Comparison of ENCODE assay signal across 10 cellular contexts in genomic region chr18:51151568-51152511, GRCh38. TPM values are rescaled to one million over a fixed set of nuclear protein-coding genes. Genes with fewer than 3 reads are reported as not detected.
DNase-seq lines count a peak whose midpoint lies in the region; ATAC-seq, FAIRE-seq and TF ChIP-seq lines count a peak whose summit lies in the region.
"Had no signal": no experiment of that assay in that cellular context is flagged by ENCODE, and none has a peak within 500 bp of the region (broad histone marks: within the 10 kb centered on the region; RNA-seq: fewer than 3 reads in every experiment).

No MANE protein-coding gene starts in this region.

- ATAC-seq in HG02678 (IDR thresholded peaks at IDR 0.05; ENCODE audit: unreplicated experiment): peak; percentile 35
- ATAC-seq in activated CD4-positive, alpha-beta T cell treated with anti-CD3 and anti-CD28 coated beads for 36 hours: peak; percentile 55
- ATAC-seq in stimulated activated naive CD8-positive, alpha-beta T cell treated with anti-CD3 and anti-CD28 coated beads, Interleukin-15, amount 100 ng/mL, for 72 hours: peak; percentile 81

- TF ChIP-seq CTCF in esophagus muscularis mucosa (IDR thresholded peaks at IDR 0.05): no peak
- no peak for TF ChIP-seq CTCF in kidney (IDR thresholded peaks at IDR 0.05; ENCODE audit: borderline replicate concordance, extremely low read depth, insufficient read depth)
- no peak for TF ChIP-seq CTCF in testis (IDR thresholded peaks at IDR 0.05)
- TF ChIP-seq CTCF in tibial nerve (IDR thresholded peaks at IDR 0.05): peak in 1 of 5 experiments; percentile 11

- peaks cover 52% of the 10 kb centered on the region for H3K4me1 Mint-ChIP-seq in activated CD4-positive, alpha-beta T cell treated with anti-CD3 and anti-CD28 coated beads for 36 hours
- peaks cover 62% of the 10 kb centered on the region for H3K4me1 Mint-ChIP-seq in stimulated activated naive CD8-positive, alpha-beta T cell treated with anti-CD3 and anti-CD28 coated beads, Interleukin-15, amount 100 ng/mL, for 72 hours

- no peaks in the 10 kb centered on the region for H3K27me3 ChIP-seq in esophagus muscularis mucosa
- no peaks in the 10 kb centered on the region for H3K27me3 ChIP-seq in testis
- no peaks in the 10 kb centered on the region for H3K27me3 ChIP-seq in tibial nerve
- H3K27me3 ChIP-seq: right lobe of liver had no signal

- H3K27ac Mint-ChIP-seq in activated CD4-positive, alpha-beta T cell treated with anti-CD3 and anti-CD28 coated beads for 36 hours: peak overlapping the region; percentile 94
- peak overlapping the region; percentile 96 to 99 for H3K27ac Mint-ChIP-seq in stimulated activated naive CD8-positive, alpha-beta T cell treated with anti-CD3 and anti-CD28 coated beads, Interleukin-15, amount 100 ng/mL, for 72 hours

- WGBS in esophagus muscularis mucosa: 83% methylated on average over 26 of the region's 26 CpGs
- WGBS in testis, 2 donors: 85 to 88% methylated on average over 26 of the region's 26 CpGs
- WGBS in tibial nerve, 2 donors: 85 to 89% methylated on average over 26 of the region's 26 CpGs

- DNase-seq in ELF-1 (ENCODE audit: low read depth, low spot score) (peak; percentile 48), esophagus muscularis mucosa (ENCODE audit: extremely low spot score) (peak; percentile 78), kidney (no peak), testis (no peak), tibial nerve (ENCODE audit: low spot score in 2 of 2) (no peak)
- DNase-seq in activated CD4-positive, alpha-beta T cell treated with anti-CD3 and anti-CD28 coated beads for 36 hours: peak; percentile 84
- peak; percentile 57 to 79 for DNase-seq in stimulated activated naive CD8-positive, alpha-beta T cell treated with anti-CD3 and anti-CD28 coated beads, Interleukin-15, amount 100 ng/mL, for 72 hours
- DNase-seq: right lobe of liver had no signal

- H3K9ac ChIP-seq in kidney (ENCODE audit: low read length in 2 of 2): no peak overlapping the region

- H3K27me3 Mint-ChIP-seq in activated CD4-positive, alpha-beta T cell treated with anti-CD3 and anti-CD28 coated beads for 36 hours: no peaks in the 10 kb centered on the region
- H3K27me3 Mint-ChIP-seq in stimulated activated naive CD8-positive, alpha-beta T cell treated with anti-CD3 and anti-CD28 coated beads, Interleukin-15, amount 100 ng/mL, for 72 hours: no peaks in the 10 kb centered on the region

- H3K4me1 ChIP-seq in esophagus muscularis mucosa (no peaks in the 10 kb centered on the region), kidney (ENCODE audit: control insufficient read depth in 1 of 2, insufficient read depth in 1 of 2, low read depth in 1 of 2, low read length in 2 of 2) (no peaks in the 10 kb centered on the region), testis (no peaks in the 10 kb centered on the region), tibial nerve (no peaks in the 10 kb centered on the region)

- CTCF ChIA-PET in activated CD4-positive, alpha-beta T cell treated with anti-CD3 and anti-CD28 coated beads for 36 hours (lab: Charles Lee): no interaction called here

- TF ChIP-seq EP300 in esophagus muscularis mucosa (IDR thresholded peaks at IDR 0.05) (no peak), tibial nerve (IDR thresholded peaks at IDR 0.05) (no peak)

- H3K9me3 Mint-ChIP-seq in activated CD4-positive, alpha-beta T cell treated with anti-CD3 and anti-CD28 coated beads for 36 hours (ENCODE audit: low read depth): no peaks in the 10 kb centered on the region
- peaks cover 0 to 13% of the 10 kb centered on the region in 2 donors for H3K9me3 Mint-ChIP-seq in stimulated activated naive CD8-positive, alpha-beta T cell treated with anti-CD3 and anti-CD28 coated beads, Interleukin-15, amount 100 ng/mL, for 72 hours

- no peaks in the 10 kb centered on the region for H3K36me3 ChIP-seq in esophagus muscularis mucosa
- H3K36me3 ChIP-seq in kidney (ENCODE audit: control insufficient read depth in 1 of 2, insufficient read depth in 2 of 2, low read length in 2 of 2): no peaks in the 10 kb centered on the region
- H3K36me3 ChIP-seq in testis (ENCODE audit: low read depth, missing control alignments): no peaks in the 10 kb centered on the region
- no peaks in the 10 kb centered on the region for H3K36me3 ChIP-seq in tibial nerve
- H3K36me3 ChIP-seq: right lobe of liver had no signal

- TF ChIP-seq POLR2A in esophagus muscularis mucosa (IDR thresholded peaks at IDR 0.05; ENCODE audit: low read depth) (no peak), testis (IDR thresholded peaks at IDR 0.05) (no peak), tibial nerve (IDR thresholded peaks at IDR 0.05) (no peak)

- no peaks in the 10 kb centered on the region for H3K36me3 Mint-ChIP-seq in activated CD4-positive, alpha-beta T cell treated with anti-CD3 and anti-CD28 coated beads for 36 hours (ENCODE audit: low read depth)

- POLR2A ChIA-PET in activated CD4-positive, alpha-beta T cell treated with anti-CD3 and anti-CD28 coated beads for 36 hours (lab: Charles Lee): interaction anchor here (1.0 kb wide), 1 partner anchor 17 kb away, joined by 5 read pairs; no protein-coding TSS in a partner anchor

- H3K4me3 ChIP-seq in esophagus muscularis mucosa (no peak overlapping the region), kidney (ENCODE audit: low read length in 2 of 2) (no peak overlapping the region), testis (no peak overlapping the region), tibial nerve (no peak overlapping the region)
- H3K4me3 ChIP-seq: right lobe of liver had no signal

- no peak for FAIRE-seq in kidney (lab: Jason Lieb, UNC)

- intact Hi-C loops in activated CD4-positive, alpha-beta T cell treated with anti-CD3 and anti-CD28 coated beads for 36 hours (cut with DNase I, micrococcal nuclease): loop anchor here (1.0 to 5.0 kb wide), 6 partner anchors 19 to 275 kb away; partner anchors contain the start of genes ELAC1 (in 1 of the 2), ME2 (in 1 of the 2), MEX3C (in 1 of the 2) and SMAD4 (in 1 of the 2)
- intact Hi-C loops in esophagus muscularis mucosa (cut with DNase I) (no loop called here), kidney (cut with DNase I) (no loop called here), testis (cut with DNase I; ENCODE audit: low total_unique reads) (no loop called here)

- peak overlapping the region; percentile 65 for H3K4me3 Mint-ChIP-seq in activated CD4-positive, alpha-beta T cell treated with anti-CD3 and anti-CD28 coated beads for 36 hours
- peak overlapping the region; percentile 80 to 86 for H3K4me3 Mint-ChIP-seq in stimulated activated naive CD8-positive, alpha-beta T cell treated with anti-CD3 and anti-CD28 coated beads, Interleukin-15, amount 100 ng/mL, for 72 hours

- peaks cover 0 to 8% (median 0%) of the 10 kb centered on the region in 4 donors for H3K9me3 ChIP-seq in esophagus muscularis mucosa
- H3K9me3 ChIP-seq in kidney (ENCODE audit: control insufficient read depth in 1 of 2, low read length in 2 of 2): no peaks in the 10 kb centered on the region
- H3K9me3 ChIP-seq in testis: no peaks in the 10 kb centered on the region
- peaks cover 0 to 9% (median 0%) of the 10 kb centered on the region in 4 donors for H3K9me3 ChIP-seq in tibial nerve
- H3K9me3 ChIP-seq: Caco-2, right lobe of liver had no signal

- H3K27ac ChIP-seq in esophagus muscularis mucosa (replicated peaks in 1 of 4) (no peak overlapping the region), kidney (ENCODE audit: low read depth in 2 of 2, low read length in 2 of 2) (no peak overlapping the region), testis (no peak overlapping the region), tibial nerve (peak overlapping the region in 1 of 4 donors; percentile 4)
- H3K27ac ChIP-seq: right lobe of liver had no signal

RNA-seq across cellular contexts. Expression of gene MEX3C, which starts 45.6 kb away (rescaled TPM):
- total RNA-seq in activated CD4-positive, alpha-beta T cell treated with anti-CD3 and anti-CD28 coated beads for 36 hours: 10 to 100 TPM; 46.7 to 66.9 TPM
- total RNA-seq in esophagus muscularis mucosa: 10 to 100 TPM; 22.8 to 38.0 (median 30.3) TPM
- total RNA-seq in kidney: 36.6 TPM
- 9.5 TPM for polyA plus RNA-seq in kidney (ENCODE audit: insufficient read depth, low read depth, low replicate concordance)
- 100 to 1,000 TPM in 1 of 2 donors, 10 to 100 TPM in 1; 97.2 to 161 TPM for total RNA-seq in testis
- polyA plus RNA-seq in testis (ENCODE audit: insufficient read depth, low read depth, low replicate concordance): 254 TPM
- 10 to 100 TPM; 24.0 to 32.8 (median 28.5) TPM for total RNA-seq in tibial nerve

Comparison
In these comparisons a context has a peak if more than half of its experiments do, and no peak if none do; other contexts are left out.
1. DNase-seq: peak in ELF-1 (single experiment), activated CD4-positive, alpha-beta T cell treated with anti-CD3 and anti-CD28 coated beads for 36 hours (single experiment), esophagus muscularis mucosa (single experiment) and stimulated activated naive CD8-positive, alpha-beta T cell treated with anti-CD3 and anti-CD28 coated beads, Interleukin-15, amount 100 ng/mL, for 72 hours (2 of 2); none in kidney (single experiment), testis (single experiment) and tibial nerve (0 of 2).
2. intact Hi-C loops: an anchor here in activated CD4-positive, alpha-beta T cell treated with anti-CD3 and anti-CD28 coated beads for 36 hours (1.0 to 5.0 kb wide); none called in esophagus muscularis mucosa, kidney and testis.
3. Peak in every context shown above with its lines, with median percentiles within 50 percentile points of each other: ATAC-seq.